17 cellular contexts compared by ENCODE assay signal in genomic region chr12:94754653-94755052, GRCh38.
DNase-seq lines count a peak whose midpoint lies in the region; ATAC-seq, FAIRE-seq and TF ChIP-seq lines count a peak whose summit lies in the region.
"Had no signal": no experiment of that assay in that cellular context is flagged by ENCODE, and none has a peak within 500 bp of the region (broad histone marks: within the 10 kb centered on the region; RNA-seq: fewer than 3 reads in every experiment).

No MANE protein-coding gene starts in this region.

- TF ChIP-seq EP300 in HepG2 (IDR thresholded peaks at IDR 0.05; ENCODE audit: low read depth in 2 of 2, low read length in 2 of 2) (no peak), HepG2 (CRISPR knock-in tag; IDR thresholded peaks at IDR 0.05; ENCODE audit: borderline replicate concordance) (no peak)

- DNase-seq in HepG2 (ENCODE audit: low spot score) (no peak), fibroblast of villous mesenchyme (ENCODE audit: low read depth) (no peak), upper lobe of right lung (no peak), GM10266 (ENCODE audit: extremely low spot score) (no peak), NCI-H187 (lab: John Stamatoyannopoulos, UW) (no peak)
- no peak for DNase-seq in activated CD8-positive, alpha-beta memory T cell treated with anti-CD3 and anti-CD28 coated beads, Interleukin-2, amount 10 ng/mL, durations not matched to agents 7 days and 5 days
- DNase-seq: activated CD4-positive, alpha-beta T cell treated with anti-CD3 and anti-CD28 coated beads, Interleukin-2, amount 10 ng/mL, durations not matched to agents 24 days and 14 days; activated T-cell treated with anti-CD3 and anti-CD28 coated beads, Interleukin-2, amount 50 U/mL, for 24 hours; DMS153; NCI-H2081; NCI-H526 treated with DMSO at 0.1 percent for 48 hours; pancreas had no signal

- no peak overlapping the region for H3K27ac Mint-ChIP-seq in activated CD8-positive, alpha-beta memory T cell treated with anti-CD3 and anti-CD28 coated beads, Interleukin-2, amount 10 ng/mL, durations not matched to agents 7 days and 5 days
- H3K27ac Mint-ChIP-seq: activated CD4-positive, alpha-beta T cell treated with anti-CD3 and anti-CD28 coated beads, Interleukin-2, amount 10 ng/mL, durations not matched to agents 24 days and 14 days; activated T-cell treated with anti-CD3 and anti-CD28 coated beads, Interleukin-2, amount 50 U/mL, for 24 hours; mesothelial cell of epicardium; T-helper 2 cell treated with Interferon-gamma antibody and Interleukin-4, amounts not matched to agents 5 μg/mL and 100 μg/mL, for 36 hours had no signal

- no peak for TF ChIP-seq POLR2A in HepG2 (IDR thresholded peaks at IDR 0.05; ENCODE audit: insufficient read depth in 1 of 2, low read depth in 2 of 2, low read length in 2 of 2)

- H3K36me3 Mint-ChIP-seq in activated CD8-positive, alpha-beta memory T cell treated with anti-CD3 and anti-CD28 coated beads, Interleukin-2, amount 10 ng/mL, durations not matched to agents 7 days and 5 days = no peaks in the 10 kb centered on the region
- H3K36me3 Mint-ChIP-seq: mesothelial cell of epicardium had no signal

- H3K9me3 ChIP-seq in liver (ENCODE audit: control insufficient read depth in 4 of 4, low read length in 3 of 4) (no peaks in the 10 kb centered on the region), HepG2 (ENCODE audit: low read length) (no peaks in the 10 kb centered on the region), upper lobe of right lung (no peaks in the 10 kb centered on the region)
- H3K9me3 ChIP-seq: pancreas had no signal

- no peaks in the 10 kb centered on the region for H4K20me1 ChIP-seq in HepG2 (ENCODE audit: insufficient read depth, low read length)

- H3K36me3 ChIP-seq in liver (ENCODE audit: control insufficient read depth in 4 of 4, insufficient read depth in 3 of 4, low read depth in 1 of 4, low read length in 3 of 4) (no peaks in the 10 kb centered on the region), HepG2 (replicated peaks in 1 of 2; ENCODE audit: control insufficient read depth in 1 of 2, insufficient read depth in 2 of 2, low read length in 2 of 2) (no peaks in the 10 kb centered on the region), upper lobe of right lung (no peaks in the 10 kb centered on the region)
- H3K36me3 ChIP-seq: pancreas had no signal

- intact Hi-C loops in HepG2 (cut with micrococcal nuclease; ENCODE audit: unreplicated experiment) = no loop called here
- intact Hi-C loops in upper lobe of right lung (cut with DNase I) = no loop called here

- no peaks in the 10 kb centered on the region for H3K4me1 ChIP-seq in liver (ENCODE audit: control insufficient read depth in 4 of 4, insufficient read depth in 4 of 4, low read length in 3 of 4)
- peaks cover 8% of the 10 kb centered on the region for H3K4me1 ChIP-seq in HepG2 (ENCODE audit: insufficient read depth, low read length)
- H3K4me1 ChIP-seq in upper lobe of right lung = no peaks in the 10 kb centered on the region
- H3K4me1 ChIP-seq: pancreas had no signal

- no peaks in the 10 kb centered on the region for H3K27me3 ChIP-seq in liver (ENCODE audit: control insufficient read depth in 4 of 4, insufficient read depth in 4 of 4, low read length in 3 of 4)
- H3K27me3 ChIP-seq in HepG2 (ENCODE audit: control insufficient read depth in 1 of 2, insufficient read depth in 2 of 2, low read length in 2 of 2) = peaks cover 1 to 3% of the 10 kb centered on the region in 2 experiments; a peak in 3 of 5 replicates
- no peaks in the 10 kb centered on the region for H3K27me3 ChIP-seq in upper lobe of right lung
- H3K27me3 ChIP-seq: pancreas had no signal

- no peak overlapping the region for H3K4me2 ChIP-seq in HepG2 (ENCODE audit: low read depth, low read length)

- in situ Hi-C loops in HepG2 (cut with HindIII; ENCODE audit: extremely low pct_ligation_motif_present, low pct_unique_long_range_greater_than_20kb) = loop anchor here (25.0 kb wide), 1 partner anchor 617 kb away; the partner anchor contains the start of gene PLXNC1

- FAIRE-seq in HepG2 (lab: Jason Lieb, UNC) = no peak
- FAIRE-seq: pancreas had no signal

- ATAC-seq in HepG2 (no peak), upper lobe of right lung (no peak)
- no peak for ATAC-seq in activated CD8-positive, alpha-beta memory T cell treated with anti-CD3 and anti-CD28 coated beads, Interleukin-2, amount 10 ng/mL, durations not matched to agents 7 days and 5 days
- ATAC-seq: pancreas, Right ventricle myocardium inferior had no signal

- no TSS peak for BruUV-seq in HepG2 (replicated peaks; lab: Mats Ljungman, UMichigan)

- no peak overlapping the region for H2AFZ ChIP-seq in HepG2 (ENCODE audit: low read length)

- no peak for TF ChIP-seq CTCF in liver (IDR thresholded peaks at IDR 0.05; ENCODE audit: low read depth, low read length, missing input control)
- TF ChIP-seq CTCF in HepG2 (CRISPR knock-in tag; IDR thresholded peaks at IDR 0.05) = no peak
- peak; percentile 46 for TF ChIP-seq CTCF in VCaP (conservative IDR thresholded peaks at IDR 0.05)
- peak; percentile 42 for TF ChIP-seq CTCF in fibroblast of villous mesenchyme (IDR thresholded peaks at IDR 0.05; ENCODE audit: insufficient read depth, low read depth, low read length)
- peak; percentile 25 for TF ChIP-seq CTCF in upper lobe of right lung (IDR thresholded peaks at IDR 0.05)
- TF ChIP-seq CTCF in GM10266 (IDR thresholded peaks at IDR 0.05; ENCODE audit: control insufficient read depth, insufficient read depth, low read depth, missing control alignments) = no peak

- H3K27ac ChIP-seq in liver (ENCODE audit: low read depth in 1 of 2, low read length in 2 of 2) (no peak overlapping the region), HepG2 (ENCODE audit: extremely low read length, insufficient read depth, low read length) (no peak overlapping the region), VCaP (no peak overlapping the region), upper lobe of right lung (no peak overlapping the region)
- H3K27ac ChIP-seq: pancreas had no signal

- no peak overlapping the region for H3K4me3 ChIP-seq in liver (ENCODE audit: low read depth in 1 of 3, low read length in 3 of 3)
- no peak overlapping the region for H3K4me3 ChIP-seq in HepG2 (replicated peaks in 1 of 3; ENCODE audit: insufficient read depth in 1 of 3, low read depth in 2 of 3, low read length in 3 of 3)
- no peak overlapping the region for H3K4me3 ChIP-seq in fibroblast of villous mesenchyme (ENCODE audit: low read depth, low read length)
- no peak overlapping the region for H3K4me3 ChIP-seq in upper lobe of right lung
- H3K4me3 ChIP-seq: pancreas had no signal

- POLR2A ChIA-PET in HepG2 (lab: Yijun Ruan, JAX) = no interaction called here

- no peak overlapping the region for H3K4me3 Mint-ChIP-seq in activated CD8-positive, alpha-beta memory T cell treated with anti-CD3 and anti-CD28 coated beads, Interleukin-2, amount 10 ng/mL, durations not matched to agents 7 days and 5 days
- H3K4me3 Mint-ChIP-seq: activated CD4-positive, alpha-beta T cell treated with anti-CD3 and anti-CD28 coated beads, Interleukin-2, amount 10 ng/mL, durations not matched to agents 24 days and 14 days; activated T-cell treated with anti-CD3 and anti-CD28 coated beads, Interleukin-2, amount 50 U/mL, for 24 hours; mesothelial cell of epicardium; T-helper 2 cell treated with Interferon-gamma antibody and Interleukin-4, amounts not matched to agents 5 μg/mL and 100 μg/mL, for 36 hours had no signal

- TF ChIP-seq RAD21 in liver (IDR thresholded peaks at IDR 0.05) (peak; percentile 45 to 47), HepG2 (CRISPR knock-in tag; IDR thresholded peaks at IDR 0.05) (no peak)

- H3K27me3 Mint-ChIP-seq in activated CD8-positive, alpha-beta memory T cell treated with anti-CD3 and anti-CD28 coated beads, Interleukin-2, amount 10 ng/mL, durations not matched to agents 7 days and 5 days = peaks cover 32% of the 10 kb centered on the region

- CTCF ChIA-PET in HepG2 (lab: Yijun Ruan, JAX; ENCODE audit: low intra/inter-chr PET ratio, low total read pairs) = no interaction called here
- CTCF ChIA-PET in activated CD8-positive, alpha-beta memory T cell treated with anti-CD3 and anti-CD28 coated beads, Interleukin-2, amount 10 ng/mL, durations not matched to agents 7 days and 5 days (lab: Charles Lee) = no interaction called here

- no peaks in the 10 kb centered on the region for H3K4me1 Mint-ChIP-seq in activated CD8-positive, alpha-beta memory T cell treated with anti-CD3 and anti-CD28 coated beads, Interleukin-2, amount 10 ng/mL, durations not matched to agents 7 days and 5 days
- H3K4me1 Mint-ChIP-seq: activated CD4-positive, alpha-beta T cell treated with anti-CD3 and anti-CD28 coated beads, Interleukin-2, amount 10 ng/mL, durations not matched to agents 24 days and 14 days had no signal

- no peaks in the 10 kb centered on the region for H3K9me3 Mint-ChIP-seq in activated CD8-positive, alpha-beta memory T cell treated with anti-CD3 and anti-CD28 coated beads, Interleukin-2, amount 10 ng/mL, durations not matched to agents 7 days and 5 days (ENCODE audit: low read depth)
- H3K9me3 Mint-ChIP-seq: activated CD4-positive, alpha-beta T cell treated with anti-CD3 and anti-CD28 coated beads, Interleukin-2, amount 10 ng/mL, durations not matched to agents 24 days and 14 days; activated T-cell treated with anti-CD3 and anti-CD28 coated beads, Interleukin-2, amount 50 U/mL, for 24 hours; mesothelial cell of epicardium; T-helper 2 cell treated with Interferon-gamma antibody and Interleukin-4, amounts not matched to agents 5 μg/mL and 100 μg/mL, for 36 hours had no signal

- H3K9ac ChIP-seq in liver (ENCODE audit: low read depth in 1 of 2, low read length in 2 of 2) (no peak overlapping the region), HepG2 (ENCODE audit: insufficient read depth, low read depth, low read length) (no peak overlapping the region)

- no peaks in the 10 kb centered on the region for H3K79me2 ChIP-seq in HepG2 (ENCODE audit: insufficient read depth, low read length)

TF ChIP-seq in liver, 16 proteins besides CTCF, POLR2A, EP300 and RAD21 (continues in another document):
- TF ChIP-seq HNF4G (IDR thresholded peaks at IDR 0.05) (no peak), MAX (IDR thresholded peaks at IDR 0.05) (no peak), ATF3 (IDR thresholded peaks at IDR 0.05) (no peak)

TF ChIP-seq in HepG2, 621 proteins besides CTCF, POLR2A, EP300 and RAD21:
- TF ChIP-seq FOXA3 (CRISPR knock-in tag; IDR thresholded peaks at IDR 0.05) = no peak

Comparison
In these comparisons a context has a peak if more than half of its experiments do, and no peak if none do; other contexts are left out.
1. CTCF ChIP-seq: peak in VCaP (single experiment), fibroblast of villous mesenchyme (single experiment) and upper lobe of right lung (single experiment); none in liver (single experiment), HepG2 (single experiment) and GM10266 (single experiment).